Comparison of ENCODE assay signal across 25 cellular contexts in genomic region chr2:11414372-11415124, GRCh38.
"Had no signal": no experiment of that assay in that cellular context is flagged by ENCODE, and none has a peak within 500 bp of the region (broad histone marks: within the 10 kb centered on the region; RNA-seq: fewer than 3 reads in every experiment).

No MANE protein-coding gene starts in this region.

- DNase-seq: dorsolateral prefrontal cortex; effector CD4-positive, alpha-beta T cell; foreskin fibroblast; gastrocnemius medialis; heart left ventricle; kidney; natural killer cell; occipital lobe; ovary; right lobe of liver; stimulated activated CD4-positive, alpha-beta T cell treated with anti-CD3 and anti-CD28 coated beads, Interleukin-12 subunit alpha, Interleukin-12 subunit beta, amount 100 ng/mL, for 4 hours; stimulated activated CD4-positive, alpha-beta T cell treated with anti-CD3 and anti-CD28 coated beads, Interleukin-1b, Interleukin-23, amount 100 ng/mL, for 48 hours; stimulated activated CD4-positive, alpha-beta T cell treated with anti-CD3 and anti-CD28 coated beads, Interleukin-4, amount 100 ng/mL, for 1 hour; stimulated activated CD8-positive, alpha-beta memory T cell treated with anti-CD3 and anti-CD28 coated beads, Interleukin-4, amount 100 ng/mL, for 48 hours; stimulated activated naive CD4-positive, alpha-beta T cell; stimulated activated naive CD8-positive, alpha-beta T cell treated with anti-CD3 and anti-CD28 coated beads, Interleukin-15, amount 100 ng/mL, for 72 hours; thyroid gland; trophoblast cell had no signal

- H3K4me3 Mint-ChIP-seq: memory B cell; natural killer cell; neural crest cell; stimulated activated naive CD8-positive, alpha-beta T cell treated with anti-CD3 and anti-CD28 coated beads, Interleukin-15, amount 100 ng/mL, for 72 hours had no signal

- H3K27ac ChIP-seq: gastrocnemius medialis, heart left ventricle, hepatocyte, ovary, right lobe of liver, thyroid gland, vagina had no signal

- H2AFZ ChIP-seq: hepatocyte had no signal

- H3K27ac Mint-ChIP-seq: memory B cell; natural killer cell; stimulated activated naive CD8-positive, alpha-beta T cell treated with anti-CD3 and anti-CD28 coated beads, Interleukin-15, amount 100 ng/mL, for 72 hours had no signal

- H3K27me3 ChIP-seq: dorsolateral prefrontal cortex, gastrocnemius medialis, heart left ventricle, hepatocyte, ovary, right lobe of liver, thyroid gland, vagina had no signal

- H3K9me3 ChIP-seq: gastrocnemius medialis, ovary, right lobe of liver, thyroid gland had no signal

- ATAC-seq: gastrocnemius medialis; heart left ventricle; left lobe of liver; natural killer cell; right lobe of liver; stimulated activated naive CD8-positive, alpha-beta T cell treated with anti-CD3 and anti-CD28 coated beads, Interleukin-15, amount 100 ng/mL, for 72 hours had no signal

- H3K4me1 Mint-ChIP-seq: memory B cell; natural killer cell; stimulated activated naive CD8-positive, alpha-beta T cell treated with anti-CD3 and anti-CD28 coated beads, Interleukin-15, amount 100 ng/mL, for 72 hours had no signal

- H3K4me2 ChIP-seq: hepatocyte, smooth muscle cell had no signal

- H3K36me3 ChIP-seq: gastrocnemius medialis, heart left ventricle, ovary, right lobe of liver, thyroid gland, vagina had no signal

- H3K4me3 ChIP-seq: dorsolateral prefrontal cortex, gastrocnemius medialis, heart left ventricle, hepatocyte, lung, ovary, right lobe of liver, smooth muscle cell, thyroid gland, vagina had no signal

- H3K4me1 ChIP-seq: thyroid gland, vagina had no signal
